In genomic region chr17:82294086-82294773, GRCh38 we compare ENCODE assay signal across 8 cellular contexts. TPM values are rescaled to one million over a fixed set of nuclear protein-coding genes. Genes with fewer than 3 reads are reported as not detected.
DNase-seq lines count a peak whose midpoint lies in the region; ATAC-seq and TF ChIP-seq lines count a peak whose summit lies in the region.

No MANE protein-coding gene starts in this region.

- TF ChIP-seq POLR2A in adrenal gland (IDR thresholded peaks at IDR 0.05): no peak

- H3K4me3 ChIP-seq in adrenal gland: peak overlapping the region in 1 of 4 donors; percentile 96

- H3K27me3 Mint-ChIP-seq in activated CD8-positive, alpha-beta memory T cell treated with anti-CD3 and anti-CD28 coated beads, Interleukin-2, amount 10 ng/mL, durations not matched to agents 7 days and 5 days: no peaks in the 10 kb centered on the region

- no peaks in the 10 kb centered on the region for H3K36me3 ChIP-seq in adrenal gland (replicated peaks in 1 of 2)

- no peak for TF ChIP-seq CTCF in adrenal gland (IDR thresholded peaks at IDR 0.05)

- no peaks in the 10 kb centered on the region for H3K9me3 ChIP-seq in adrenal gland (replicated peaks in 1 of 3)

- no peaks in the 10 kb centered on the region for H3K9me3 Mint-ChIP-seq in activated CD8-positive, alpha-beta memory T cell treated with anti-CD3 and anti-CD28 coated beads, Interleukin-2, amount 10 ng/mL, durations not matched to agents 7 days and 5 days (ENCODE audit: low read depth)

- WGBS in adrenal gland, 4 donors: 86 to 89% (median 87%) methylated on average over 14 of the region's 14 CpGs

- intact Hi-C loops in adrenal gland (cut with DNase I): loop anchor here in 1 of 2 donors (10.0 kb wide), 1 partner anchor 269 kb away; the partner anchor contains the start of genes CENPX and LRRC45

- peak overlapping the region; percentile 77 for H3K27ac Mint-ChIP-seq in activated CD8-positive, alpha-beta memory T cell treated with anti-CD3 and anti-CD28 coated beads, Interleukin-2, amount 10 ng/mL, durations not matched to agents 7 days and 5 days

- peak overlapping the region; percentile 74 for H3K4me3 Mint-ChIP-seq in activated CD8-positive, alpha-beta memory T cell treated with anti-CD3 and anti-CD28 coated beads, Interleukin-2, amount 10 ng/mL, durations not matched to agents 7 days and 5 days

- H3K27ac ChIP-seq in adrenal gland: peak overlapping the region in 3 of 5 donors; percentile 68 to 99 (median 81)
- peak overlapping the region; percentile 89 for H3K27ac ChIP-seq in temporal lobe (ENCODE audit: low read depth, low read length)

- H3K36me3 Mint-ChIP-seq in activated CD8-positive, alpha-beta memory T cell treated with anti-CD3 and anti-CD28 coated beads, Interleukin-2, amount 10 ng/mL, durations not matched to agents 7 days and 5 days: peaks cover 2% of the 10 kb centered on the region

- H3K4me1 Mint-ChIP-seq in activated CD8-positive, alpha-beta memory T cell treated with anti-CD3 and anti-CD28 coated beads, Interleukin-2, amount 10 ng/mL, durations not matched to agents 7 days and 5 days: peaks cover 61% of the 10 kb centered on the region

- peaks cover 0 to 43% of the 10 kb centered on the region in 2 donors for H3K4me1 ChIP-seq in adrenal gland (replicated peaks in 1 of 2)

- H3K27me3 ChIP-seq in adrenal gland: no peaks in the 10 kb centered on the region

- ATAC-seq in activated CD8-positive, alpha-beta memory T cell treated with anti-CD3 and anti-CD28 coated beads, Interleukin-2, amount 10 ng/mL, durations not matched to agents 7 days and 5 days: no peak

- DNase-seq in activated CD8-positive, alpha-beta memory T cell treated with anti-CD3 and anti-CD28 coated beads, Interleukin-2, amount 10 ng/mL, durations not matched to agents 7 days and 5 days: no peak
- DNase-seq in activated CD8-positive, alpha-beta memory T cell treated with anti-CD3 and anti-CD28 coated beads, Interleukin-2, amount 50 U/mL, for 48 hours: no peak
- DNase-seq in adrenal gland: no peak
- DNase-seq in iris pigment epithelial cell (ENCODE audit: low read depth): peak; percentile 21
- DNase-seq in NCI-H1436 treated with DMSO at 0.1 percent for 48 hours (lab: John Stamatoyannopoulos, UW): no peak
- no peak for DNase-seq in activated effector memory CD4-positive, alpha-beta T cell treated with anti-CD3 and anti-CD28 coated beads, Interleukin-2, amount 50 U/mL, for 16 hours
- no peak for DNase-seq in D341Med (ENCODE audit: low spot score)

- CTCF ChIA-PET in activated CD8-positive, alpha-beta memory T cell treated with anti-CD3 and anti-CD28 coated beads, Interleukin-2, amount 10 ng/mL, durations not matched to agents 7 days and 5 days (lab: Charles Lee): no interaction called here

RNA-seq across cellular contexts. Expression of gene CSNK1D, which starts 20.7 kb away (rescaled TPM):
- total RNA-seq in activated CD8-positive, alpha-beta memory T cell treated with anti-CD3 and anti-CD28 coated beads, Interleukin-2, amount 10 ng/mL, durations not matched to agents 7 days and 5 days: 100 to 1,000 TPM; 120 to 139 TPM
- 100 to 1,000 TPM in 4 of 8 donors, 10 to 100 TPM in 4; 49.8 to 185 (median 97.4) TPM for total RNA-seq in adrenal gland
- 100 to 1,000 TPM; 126 to 171 (median 153) TPM for polyA plus RNA-seq in adrenal gland
- 32.2 TPM for total RNA-seq in temporal lobe

RNA-seq across cellular contexts. Expression of gene CD7, which starts 23.2 kb away (rescaled TPM):
- 100 to 1,000 TPM; 307 to 417 TPM for total RNA-seq in activated CD8-positive, alpha-beta memory T cell treated with anti-CD3 and anti-CD28 coated beads, Interleukin-2, amount 10 ng/mL, durations not matched to agents 7 days and 5 days
- total RNA-seq in adrenal gland (1 to 10 TPM in 6 of 8 donors, under 1 TPM in 1, not detected in 1; 0.83 to 4.1 (median 1.8) TPM), temporal lobe (not detected)
- 1 to 10 TPM in 2 of 3 donors, not detected in 1; 1.1 to 4.2 TPM for polyA plus RNA-seq in adrenal gland

RNA-seq across cellular contexts. Expression of gene SECTM1, which starts 39.3 kb away (rescaled TPM):
- 1 to 10 TPM in 1 of 2 experiments, under 1 TPM in 1; 0.68 to 2.7 TPM for total RNA-seq in activated CD8-positive, alpha-beta memory T cell treated with anti-CD3 and anti-CD28 coated beads, Interleukin-2, amount 10 ng/mL, durations not matched to agents 7 days and 5 days
- total RNA-seq in adrenal gland (10 to 100 TPM in 5 of 8 donors, 1 to 10 TPM in 3; 3.4 to 24.3 (median 13.0) TPM), temporal lobe (0.74 TPM)
- 1 to 10 TPM; 1.4 to 4.3 (median 3.7) TPM for polyA plus RNA-seq in adrenal gland

Comparison
In these comparisons a context has a peak if more than half of its experiments do, and no peak if none do; other contexts are left out.
1. RNA of gene CD7, which starts 23.2 kb away (total RNA-seq): 307 to 417 TPM in activated CD8-positive, alpha-beta memory T cell treated with anti-CD3 and anti-CD28 coated beads, Interleukin-2, amount 10 ng/mL, durations not matched to agents 7 days and 5 days; 0.83 to 4.1 TPM in adrenal gland and not detected in temporal lobe (single experiment); every median in the first group is over 10 times any median in the second.